11 cellular contexts compared by ENCODE assay signal in genomic region chr3:124846189-124846588, GRCh38. TPM values are rescaled to one million over a fixed set of nuclear protein-coding genes. Genes with fewer than 3 reads are reported as not detected.
DNase-seq lines count a peak whose midpoint lies in the region; TF ChIP-seq lines count a peak whose summit lies in the region.
"Had no signal": no experiment of that assay in that cellular context is flagged by ENCODE, and none has a peak within 500 bp of the region (broad histone marks: within the 10 kb centered on the region; RNA-seq: fewer than 3 reads in every experiment).

No MANE protein-coding gene starts in this region.

- WGBS in suprapubic skin: 27% methylated on average over 2 of the region's 2 CpGs

- no peak for TF ChIP-seq EP300 in suprapubic skin (IDR thresholded peaks at IDR 0.05)

- no peaks in the 10 kb centered on the region for H3K9me3 ChIP-seq in suprapubic skin
- no peaks in the 10 kb centered on the region for H3K9me3 ChIP-seq in effector memory CD4-positive, alpha-beta T cell (ENCODE audit: control insufficient read depth, low read length)
- H3K9me3 ChIP-seq: SJSA1 had no signal

- TF ChIP-seq POLR2A in suprapubic skin (IDR thresholded peaks at IDR 0.05): no peak

- H3K27me3 ChIP-seq in suprapubic skin: no peaks in the 10 kb centered on the region
- H3K27me3 ChIP-seq in effector memory CD4-positive, alpha-beta T cell (replicated peaks; ENCODE audit: control insufficient read depth, insufficient read depth, low read length, poor library complexity, severe bottlenecking): peaks cover 3% of the 10 kb centered on the region
- H3K27me3 ChIP-seq: SJSA1 had no signal

- H3K4me1 ChIP-seq in suprapubic skin: peaks cover 52% of the 10 kb centered on the region
- H3K4me1 ChIP-seq in effector memory CD4-positive, alpha-beta T cell (ENCODE audit: control insufficient read depth, insufficient read depth, low read length, poor library complexity, severe bottlenecking): no peaks in the 10 kb centered on the region

- DNase-seq in HT1080 (ENCODE audit: low read depth) (peak; percentile 51), cardiac fibroblast (ENCODE audit: low read depth in 2 of 2) (peak; percentile 92), hepatic stellate cell (ENCODE audit: low spot score) (peak; percentile 53), suprapubic skin (ENCODE audit: low spot score in 2 of 2) (no peak), COR-L47 (lab: John Stamatoyannopoulos, UW) (no peak), SK-N-DZ (ENCODE audit: low spot score) (no peak)
- no peak for DNase-seq in stimulated activated CD4-positive, alpha-beta T cell treated with anti-CD3 and anti-CD28 coated beads, Interleukin-1b, Interleukin-23, amount 100 ng/mL, for 48 hours
- no peak for DNase-seq in effector memory CD4-positive, alpha-beta T cell
- DNase-seq: DMS79 treated with DMSO at 0.1 percent for 48 hours, NCI-H2107 had no signal

- TF ChIP-seq CTCF in cardiac fibroblast (IDR thresholded peaks at IDR 0.05; ENCODE audit: low read depth, low read length) (no peak), suprapubic skin (IDR thresholded peaks at IDR 0.05) (no peak)

- peaks cover 33% of the 10 kb centered on the region for H3K36me3 ChIP-seq in suprapubic skin
- H3K36me3 ChIP-seq in effector memory CD4-positive, alpha-beta T cell (ENCODE audit: control insufficient read depth, insufficient read depth, low read length): no peaks in the 10 kb centered on the region

- no peak overlapping the region for H3K4me3 ChIP-seq in cardiac fibroblast (replicated peaks in 1 of 2; ENCODE audit: low read depth in 2 of 2, low read length in 2 of 2)
- no peak overlapping the region for H3K4me3 ChIP-seq in suprapubic skin
- no peak overlapping the region for H3K4me3 ChIP-seq in effector memory CD4-positive, alpha-beta T cell (ENCODE audit: insufficient read depth, low read depth, low read length, poor library complexity, severe bottlenecking)
- H3K4me3 ChIP-seq: SJSA1 had no signal

- H3K27ac ChIP-seq in suprapubic skin: peak overlapping the region; percentile 87
- H3K27ac ChIP-seq in effector memory CD4-positive, alpha-beta T cell (ENCODE audit: insufficient read depth, low read length, poor library complexity, severe bottlenecking): no peak overlapping the region
- H3K27ac ChIP-seq: SJSA1 had no signal

RNA-seq across cellular contexts. Expression of gene ITGB5, which starts 41.0 kb away (rescaled TPM):
- 150 and 185 TPM in 2 replicates for total RNA-seq in HT1080 (2014; rRNA removed; shearing (Covaris generic))
- polyA plus RNA-seq in HT1080 (2015; cell fraction: cytosol; rRNA removed): 230 and 272 TPM in 2 replicates
- 292 and 316 TPM in 2 replicates for polyA plus RNA-seq in HT1080 (2015; cell fraction: nucleus; rRNA removed)
- 100 to 1,000 TPM; 159 to 397 (median 245) TPM for total RNA-seq in suprapubic skin
- polyA plus RNA-seq in SK-N-DZ (2014; cell fraction: cytosol; rRNA removed): 27.9 and 33.4 TPM in 2 replicates
- polyA plus RNA-seq in SK-N-DZ (2014; cell fraction: nucleus; rRNA removed): 13.8 and 19.2 TPM in 2 replicates

Comparison
In these comparisons a context has a peak if more than half of its experiments do, and no peak if none do; other contexts are left out.
1. DNase-seq: peak in HT1080 (single experiment), cardiac fibroblast (2 of 2) and hepatic stellate cell (single experiment); none in suprapubic skin (0 of 2), COR-L47 (single experiment), stimulated activated CD4-positive, alpha-beta T cell treated with anti-CD3 and anti-CD28 coated beads, Interleukin-1b, Interleukin-23, amount 100 ng/mL, for 48 hours (single experiment), effector memory CD4-positive, alpha-beta T cell (0 of 3) and SK-N-DZ (single experiment).